Comparison of ENCODE assay signal across 23 cellular contexts in genomic region chr1:185501099-185501498, GRCh38.
A peak's percentile ranks its signal among the peaks of the same experiment; 100 is the strongest.
DNase-seq lines count a peak whose midpoint lies in the region; ATAC-seq and TF ChIP-seq lines count a peak whose summit lies in the region.
"Had no signal": no experiment of that assay in that cellular context is flagged by ENCODE, and none has a peak within 500 bp of the region (broad histone marks: within the 10 kb centered on the region; RNA-seq: fewer than 3 reads in every experiment).

No MANE protein-coding gene starts in this region.

- H3K36me3 Mint-ChIP-seq in activated CD8-positive, alpha-beta T cell treated with anti-CD3 and anti-CD28 coated beads for 36 hours (ENCODE audit: low read depth) = no peaks in the 10 kb centered on the region
- H3K36me3 Mint-ChIP-seq in activated CD8-positive, alpha-beta T cell treated with anti-CD3 and anti-CD28 coated beads, Interleukin-2, amount 10 ng/mL, durations not matched to agents 7 days and 5 days (ENCODE audit: low read depth) = peaks cover 1% of the 10 kb centered on the region
- H3K36me3 Mint-ChIP-seq: CD8-positive, alpha-beta T cell had no signal

- WGBS in smooth muscle cell (ENCODE audit: low lambda C conversion rate) = 97% methylated on average over 2 of the region's 2 CpGs

- H3K4me2 ChIP-seq in smooth muscle cell = peak overlapping the region; percentile 68
- H3K4me2 ChIP-seq: A549; BLaER1 treated with 17β-estradiol and CSF1 and Interleukin-3, amounts not matched to agents 10 nM and 100 nM had no signal

- peaks cover 4% of the 10 kb centered on the region for H3K9me3 Mint-ChIP-seq in activated CD8-positive, alpha-beta T cell treated with anti-CD3 and anti-CD28 coated beads for 36 hours
- peaks cover under 1% of the 10 kb centered on the region for H3K9me3 Mint-ChIP-seq in activated CD8-positive, alpha-beta T cell treated with anti-CD3 and anti-CD28 coated beads, Interleukin-2, amount 10 ng/mL, durations not matched to agents 7 days and 5 days (ENCODE audit: insufficient read depth)

- H3K27me3 ChIP-seq in smooth muscle cell (ENCODE audit: low read depth) = no peaks in the 10 kb centered on the region
- H3K27me3 ChIP-seq: BLaER1 treated with 17β-estradiol and CSF1 and Interleukin-3, amounts not matched to agents 10 nM and 100 nM had no signal

- peak overlapping the region; percentile 92 for H3K27ac ChIP-seq in smooth muscle cell (ENCODE audit: low read depth)
- H3K27ac ChIP-seq: 22Rv1; A549; BLaER1 treated with 17β-estradiol and CSF1 and Interleukin-3, amounts not matched to agents 10 nM and 100 nM; C4-2B had no signal

- no peak for ATAC-seq in activated CD8-positive, alpha-beta T cell treated with anti-CD3 and anti-CD28 coated beads for 36 hours
- ATAC-seq in activated CD8-positive, alpha-beta T cell treated with anti-CD3 and anti-CD28 coated beads, Interleukin-2, amount 10 ng/mL, durations not matched to agents 7 days and 5 days = no peak
- ATAC-seq: A549; CD8-positive, alpha-beta T cell; GM12878 had no signal

- peak overlapping the region; percentile 46 for H3K27ac Mint-ChIP-seq in activated CD8-positive, alpha-beta T cell treated with anti-CD3 and anti-CD28 coated beads for 36 hours
- no peak overlapping the region for H3K27ac Mint-ChIP-seq in activated CD8-positive, alpha-beta T cell treated with anti-CD3 and anti-CD28 coated beads, Interleukin-2, amount 10 ng/mL, durations not matched to agents 7 days and 5 days
- H3K27ac Mint-ChIP-seq: B cell; CD4-positive, alpha-beta T cell; CD8-positive, alpha-beta T cell had no signal

- peaks cover under 1% of the 10 kb centered on the region for H3K36me3 ChIP-seq in smooth muscle cell (ENCODE audit: low read depth)
- H3K36me3 ChIP-seq: BLaER1 treated with 17β-estradiol and CSF1 and Interleukin-3, amounts not matched to agents 10 nM and 100 nM had no signal

- H2AFZ ChIP-seq in smooth muscle cell (ENCODE audit: low read depth) = no peak overlapping the region

- intact Hi-C loops in activated CD8-positive, alpha-beta T cell treated with anti-CD3 and anti-CD28 coated beads for 36 hours (cut with micrococcal nuclease) = no loop called here

- H3K4me3 ChIP-seq in smooth muscle cell = no peak overlapping the region
- H3K4me3 ChIP-seq: A549; BLaER1 treated with 17β-estradiol and CSF1 and Interleukin-3, amounts not matched to agents 10 nM and 100 nM; GM12878 had no signal

- CTCF ChIA-PET in activated CD8-positive, alpha-beta T cell treated with anti-CD3 and anti-CD28 coated beads for 36 hours (lab: Charles Lee) = interaction anchor here (0.8 to 1.2 kb wide), 4 partner anchors 10 to 187 kb away, joined by 3 to 4 read pairs (median 3); no protein-coding TSS in a partner anchor
- CTCF ChIA-PET in activated CD8-positive, alpha-beta T cell treated with anti-CD3 and anti-CD28 coated beads, Interleukin-2, amount 10 ng/mL, durations not matched to agents 7 days and 5 days (lab: Charles Lee) = interaction anchor here (1.4 kb wide), 1 partner anchor 59 kb away, joined by 4 read pairs; no protein-coding TSS in a partner anchor

- no peak for TF ChIP-seq CTCF in activated CD8-positive, alpha-beta T cell treated with anti-CD3 and anti-CD28 coated beads for 36 hours (IDR thresholded peaks at IDR 0.05)
- TF ChIP-seq CTCF in smooth muscle cell (IDR thresholded peaks at IDR 0.05; ENCODE audit: borderline replicate concordance, insufficient read depth, poor library complexity, severe bottlenecking) = no peak

- no peaks in the 10 kb centered on the region for H3K79me2 ChIP-seq in smooth muscle cell (ENCODE audit: low read depth)

- H3K27me3 Mint-ChIP-seq in activated CD8-positive, alpha-beta T cell treated with anti-CD3 and anti-CD28 coated beads for 36 hours = peaks cover 1% of the 10 kb centered on the region
- no peaks in the 10 kb centered on the region for H3K27me3 Mint-ChIP-seq in activated CD8-positive, alpha-beta T cell treated with anti-CD3 and anti-CD28 coated beads, Interleukin-2, amount 10 ng/mL, durations not matched to agents 7 days and 5 days (ENCODE audit: low read depth)
- H3K27me3 Mint-ChIP-seq: CD4-positive, alpha-beta T cell had no signal

- H3K4me3 Mint-ChIP-seq in activated CD8-positive, alpha-beta T cell treated with anti-CD3 and anti-CD28 coated beads for 36 hours = no peak overlapping the region
- H3K4me3 Mint-ChIP-seq in activated CD8-positive, alpha-beta T cell treated with anti-CD3 and anti-CD28 coated beads, Interleukin-2, amount 10 ng/mL, durations not matched to agents 7 days and 5 days = no peak overlapping the region
- H3K4me3 Mint-ChIP-seq: B cell; CD4-positive, alpha-beta T cell; CD8-positive, alpha-beta T cell had no signal

- no peaks in the 10 kb centered on the region for H3K9me3 ChIP-seq in smooth muscle cell (replicated peaks; ENCODE audit: low read depth)

- peaks cover 23% of the 10 kb centered on the region for H3K4me1 Mint-ChIP-seq in activated CD8-positive, alpha-beta T cell treated with anti-CD3 and anti-CD28 coated beads for 36 hours (ENCODE audit: low read depth)
- H3K4me1 Mint-ChIP-seq in activated CD8-positive, alpha-beta T cell treated with anti-CD3 and anti-CD28 coated beads, Interleukin-2, amount 10 ng/mL, durations not matched to agents 7 days and 5 days (ENCODE audit: low read depth) = peaks cover 20% of the 10 kb centered on the region
- H3K4me1 Mint-ChIP-seq: B cell had no signal

- POLR2A ChIA-PET in activated CD8-positive, alpha-beta T cell treated with anti-CD3 and anti-CD28 coated beads for 36 hours (lab: Charles Lee) = no interaction called here
- POLR2A ChIA-PET in activated CD8-positive, alpha-beta T cell treated with anti-CD3 and anti-CD28 coated beads, Interleukin-2, amount 10 ng/mL, durations not matched to agents 7 days and 5 days (lab: Charles Lee) = interaction anchor here (0.6 kb wide), 1 partner anchor 19 kb away, joined by 3 read pairs; no protein-coding TSS in a partner anchor

- no peak for DNase-seq in activated CD8-positive, alpha-beta T cell treated with anti-CD3 and anti-CD28 coated beads for 36 hours
- no peak for DNase-seq in activated CD8-positive, alpha-beta T cell treated with anti-CD3 and anti-CD28 coated beads, Interleukin-2, amount 10 ng/mL, durations not matched to agents 7 days and 5 days
- DNase-seq in NCI-H526 treated with DMSO at 0.1 percent for 48 hours (lab: John Stamatoyannopoulos, UW) = peak; percentile 47
- peak; percentile 39 for DNase-seq in SW480 (ENCODE audit: low spot score)
- no peak for DNase-seq in smooth muscle cell (lab: John Stamatoyannopoulos, UW; ENCODE audit: unreplicated experiment)
- no peak for DNase-seq in NCI-H510A (lab: John Stamatoyannopoulos, UW)
- no peak for DNase-seq in T-helper 1 cell
- DNase-seq: AML-193; CD4-positive, alpha-beta T cell; CD8-positive, alpha-beta T cell; DMS 273 treated with DMSO at 0.1 percent for 48 hours; DMS153; DMS53; DMS79; DND-41; EL; GDM1 had no signal

- no peak overlapping the region for H3K9ac ChIP-seq in smooth muscle cell (ENCODE audit: low read depth)
- H3K9ac ChIP-seq: BLaER1 treated with 17β-estradiol and CSF1 and Interleukin-3, amounts not matched to agents 10 nM and 100 nM had no signal

- no peaks in the 10 kb centered on the region for H4K20me1 ChIP-seq in smooth muscle cell (ENCODE audit: low read depth)
- H4K20me1 ChIP-seq: BLaER1 treated with 17β-estradiol and CSF1 and Interleukin-3, amounts not matched to agents 10 nM and 100 nM had no signal

- H3K4me1 ChIP-seq in smooth muscle cell (ENCODE audit: low read depth) = no peaks in the 10 kb centered on the region
- H3K4me1 ChIP-seq: A549; BLaER1 treated with 17β-estradiol and CSF1 and Interleukin-3, amounts not matched to agents 10 nM and 100 nM had no signal

- peaks cover 12% of the 10 kb centered on the region for H3F3A ChIP-seq in smooth muscle cell (ENCODE audit: low read depth)

Comparison
In these comparisons a context has a peak if more than half of its experiments do, and no peak if none do; other contexts are left out.
1. DNase-seq: peak in NCI-H526 treated with DMSO at 0.1 percent for 48 hours (single experiment) and SW480 (single experiment); none in activated CD8-positive, alpha-beta T cell treated with anti-CD3 and anti-CD28 coated beads for 36 hours (single experiment), activated CD8-positive, alpha-beta T cell treated with anti-CD3 and anti-CD28 coated beads, Interleukin-2, amount 10 ng/mL, durations not matched to agents 7 days and 5 days (single experiment), smooth muscle cell (single experiment), NCI-H510A (single experiment) and T-helper 1 cell (0 of 5).